Comparison of ENCODE assay signal across 2 cellular contexts in the genomic region with DNA sequence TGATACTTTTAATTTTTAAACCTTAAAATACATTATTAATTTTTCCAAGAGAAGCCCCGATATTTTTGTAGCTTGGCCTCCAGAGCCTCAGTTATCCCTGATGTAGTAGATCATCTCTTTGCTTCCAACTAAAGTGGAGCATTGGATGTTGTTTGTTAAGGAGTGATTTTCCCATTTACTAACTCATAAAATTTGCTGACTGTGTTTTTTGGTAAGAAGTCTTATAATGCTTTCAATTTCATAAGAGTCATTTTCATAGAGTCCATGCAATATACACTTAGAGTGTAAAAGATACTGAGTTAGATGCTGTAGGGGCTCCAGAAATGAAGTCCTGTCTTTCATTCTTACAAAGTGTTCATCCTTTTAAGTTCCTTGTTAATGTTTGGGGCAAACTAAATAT.
A peak's percentile ranks its signal among the peaks of the same experiment; 100 is the strongest.
TF ChIP-seq lines count a peak whose summit lies in the region.

No MANE protein-coding gene starts in this region.

TF ChIP-seq in HepG2, 621 proteins besides CTCF, POLR2A, EP300 and RAD21:
- TF ChIP-seq, protein P1, sequence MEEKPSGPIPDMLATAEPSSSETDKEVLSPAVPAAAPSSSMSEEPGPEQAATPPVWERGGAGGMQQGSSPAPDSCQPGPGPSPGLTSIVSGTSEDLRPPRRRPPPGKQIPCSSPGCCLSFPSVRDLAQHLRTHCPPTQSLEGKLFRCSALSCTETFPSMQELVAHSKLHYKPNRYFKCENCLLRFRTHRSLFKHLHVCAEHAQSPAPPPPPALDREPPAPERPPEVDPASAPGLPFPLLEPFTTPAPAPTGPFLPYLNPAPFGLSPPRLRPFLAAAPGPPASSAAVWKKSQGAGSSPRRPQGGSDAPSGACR (CRISPR knock-in tag; IDR thresholded peaks at IDR 0.05): no peak
- TF ChIP-seq MAFK (conservative IDR thresholded peaks at IDR 0.05 in 1 of 2, IDR thresholded peaks at IDR 0.05 in 1 of 2; ENCODE audit: low read length in 2 of 2) (peak; percentile 95 to 97), MAFF (IDR thresholded peaks at IDR 0.05; ENCODE audit: low read depth, low read length) (peak; percentile 96)
TF ChIP-seq in HepG2: peak in this region for 2.

TF ChIP-seq in H1, 55 proteins besides CTCF, POLR2A, EP300 and RAD21:
- TF ChIP-seq MAFK (IDR thresholded peaks at IDR 0.05; ENCODE audit: low read depth, low read length): peak; percentile 48; the same call in 1 of the 2 replicates
- TF ChIP-seq JUND (IDR thresholded peaks at IDR 0.05; ENCODE audit: low read length): no peak
- TF ChIP-seq CHD1 (IDR thresholded peaks at IDR 0.05; ENCODE audit: low read depth, low read length): no peak
